12 cellular contexts compared by ENCODE assay signal in the genomic region with DNA sequence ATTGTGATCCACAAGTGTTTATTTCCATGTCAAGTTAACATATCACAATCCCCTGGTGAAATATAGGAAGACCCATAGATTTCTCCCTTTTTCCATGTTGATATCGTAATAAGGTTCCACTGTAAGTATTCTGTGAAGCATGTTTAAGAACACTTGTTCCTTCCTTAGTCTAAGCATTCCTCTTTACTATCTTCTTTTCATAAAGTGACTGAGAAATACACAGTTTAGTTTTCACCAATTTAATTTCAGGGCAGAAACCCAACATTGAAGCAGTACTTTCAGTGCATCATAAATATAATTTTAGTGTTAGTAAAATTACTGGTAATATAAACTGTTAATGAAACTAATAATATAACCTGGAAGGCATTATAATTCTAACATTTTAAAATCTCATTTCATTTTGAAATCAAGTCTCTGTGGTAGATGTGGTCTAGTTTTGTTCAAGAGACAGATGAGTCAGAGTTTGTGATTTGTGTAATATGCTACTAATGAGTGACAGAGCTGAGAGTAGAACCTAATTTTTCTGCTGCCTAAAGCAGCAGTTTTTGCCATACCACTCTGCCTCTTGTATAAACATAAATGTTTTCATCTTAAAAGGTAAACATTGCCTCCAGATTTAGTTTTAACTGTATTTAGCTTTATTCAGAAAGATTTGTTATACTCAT.
A peak's percentile ranks its signal among the peaks of the same experiment; 100 is the strongest.
DNase-seq lines count a peak whose midpoint lies in the region; ATAC-seq and TF ChIP-seq lines count a peak whose summit lies in the region.
"Had no signal": no experiment of that assay in that cellular context is flagged by ENCODE, and none has a peak within 500 bp of the region (broad histone marks: within the 10 kb centered on the region; RNA-seq: fewer than 3 reads in every experiment).

No MANE protein-coding gene starts in this region.

- H3K9me3 ChIP-seq in mammary epithelial cell (replicated peaks; ENCODE audit: insufficient read depth, low read length) = no peaks in the 10 kb centered on the region
- no peaks in the 10 kb centered on the region for H3K9me3 ChIP-seq in BE2C
- no peaks in the 10 kb centered on the region for H3K9me3 ChIP-seq in neural progenitor cell (ENCODE audit: low read depth)
- H3K9me3 ChIP-seq in testis = no peaks in the 10 kb centered on the region
- H3K9me3 ChIP-seq: BLaER1 treated with 17β-estradiol and CSF1 and Interleukin-3, amounts not matched to agents 10 nM and 100 nM had no signal

- H3K4me3 ChIP-seq in mammary epithelial cell (replicated peaks in 1 of 3; ENCODE audit: insufficient read depth in 1 of 3, low read depth in 2 of 3, low read length in 3 of 3) (no peak overlapping the region), BE2C (ENCODE audit: low read depth, low read length) (no peak overlapping the region), neural progenitor cell (no peak overlapping the region), testis (no peak overlapping the region)
- H3K4me3 ChIP-seq: BLaER1 treated with 17β-estradiol and CSF1 and Interleukin-3, amounts not matched to agents 10 nM and 100 nM; GM23338 had no signal

- TF ChIP-seq POLR2A in testis (IDR thresholded peaks at IDR 0.05) = no peak

- H3K27ac Mint-ChIP-seq in progenitor cell of endocrine pancreas (no peak overlapping the region), neural progenitor cell (no peak overlapping the region)
- H3K27ac Mint-ChIP-seq: GM23338 had no signal

- peaks cover 26% of the 10 kb centered on the region for H3K36me3 Mint-ChIP-seq in progenitor cell of endocrine pancreas (ENCODE audit: insufficient read depth)
- H3K36me3 Mint-ChIP-seq in neural progenitor cell = peaks cover 21% of the 10 kb centered on the region

- CTCF ChIA-PET in mammary epithelial cell (lab: Charles Lee; ENCODE audit: low non-redundant PET) = no interaction called here

- H4K20me1 ChIP-seq in mammary epithelial cell (ENCODE audit: insufficient read depth, low read length) (no peaks in the 10 kb centered on the region), neural progenitor cell (ENCODE audit: low read depth) (no peaks in the 10 kb centered on the region)
- H4K20me1 ChIP-seq: BLaER1 treated with 17β-estradiol and CSF1 and Interleukin-3, amounts not matched to agents 10 nM and 100 nM had no signal

- H2AFZ ChIP-seq in mammary epithelial cell (ENCODE audit: low read depth, low read length) (no peak overlapping the region), neural progenitor cell (replicated peaks) (no peak overlapping the region)
- H2AFZ ChIP-seq: GM23338 had no signal

- H3K79me2 ChIP-seq in mammary epithelial cell (ENCODE audit: insufficient read depth, low read length) (no peaks in the 10 kb centered on the region), neural progenitor cell (ENCODE audit: low read depth) (no peaks in the 10 kb centered on the region)

- H3F3A ChIP-seq in neural progenitor cell (ENCODE audit: low read depth) = no peaks in the 10 kb centered on the region

- peak; percentile 45 for DNase-seq in ACHN
- DNase-seq in mammary epithelial cell = peak; percentile 57
- no peak for DNase-seq in BE2C
- no peak for DNase-seq in progenitor cell of endocrine pancreas (ENCODE audit: low spot score, unreplicated experiment)
- DNase-seq in neural progenitor cell (ENCODE audit: low spot score) = no peak
- DNase-seq in testis = no peak
- DNase-seq: midbrain, NCI-H2081 treated with DMSO at 0.1 percent for 48 hours had no signal

- H3K4me1 ChIP-seq in mammary epithelial cell (ENCODE audit: insufficient read depth, low read length) (peaks cover 5% of the 10 kb centered on the region), BE2C (no peaks in the 10 kb centered on the region), neural progenitor cell (no peaks in the 10 kb centered on the region), testis (no peaks in the 10 kb centered on the region)

- peaks cover 19% of the 10 kb centered on the region for H3K36me3 ChIP-seq in mammary epithelial cell (ENCODE audit: insufficient read depth, low read length)
- peaks cover 51% of the 10 kb centered on the region for H3K36me3 ChIP-seq in BE2C
- peaks cover 12% of the 10 kb centered on the region for H3K36me3 ChIP-seq in neural progenitor cell
- no peaks in the 10 kb centered on the region for H3K36me3 ChIP-seq in testis (ENCODE audit: low read depth, missing control alignments)

- H3K9ac ChIP-seq in mammary epithelial cell (ENCODE audit: insufficient read depth, low read length) = no peak overlapping the region
- H3K9ac ChIP-seq in neural progenitor cell = no peak overlapping the region
- H3K9ac ChIP-seq: BLaER1 treated with 17β-estradiol and CSF1 and Interleukin-3, amounts not matched to agents 10 nM and 100 nM had no signal

- ATAC-seq in GM19023 (IDR thresholded peaks at IDR 0.05; ENCODE audit: unreplicated experiment) (peak; percentile 69), HG03103 (IDR thresholded peaks at IDR 0.05; ENCODE audit: low read depth, unreplicated experiment) (peak; percentile 78)
- ATAC-seq: GM23338 had no signal

- WGBS in mammary epithelial cell (ENCODE audit: low coverage, missing lambda C conversion rate) = 94% methylated on average over 1 of the region's 1 CpG
- 95 to 97% methylated on average over 1 of the region's 1 CpG for WGBS in testis, 2 donors

- intact Hi-C loops in mammary epithelial cell (cut with micrococcal nuclease) = loop anchor here (10.0 kb wide), 1 partner anchor 343 kb away; no protein-coding TSS in a partner anchor
- intact Hi-C loops in testis (cut with DNase I; ENCODE audit: low total_unique reads) = no loop called here

- no peaks in the 10 kb centered on the region for H3K27me3 ChIP-seq in mammary epithelial cell (ENCODE audit: insufficient read depth, low read length)
- H3K27me3 ChIP-seq in BE2C = no peaks in the 10 kb centered on the region
- no peaks in the 10 kb centered on the region for H3K27me3 ChIP-seq in neural progenitor cell
- H3K27me3 ChIP-seq in testis = no peaks in the 10 kb centered on the region
- H3K27me3 ChIP-seq: BLaER1 treated with 17β-estradiol and CSF1 and Interleukin-3, amounts not matched to agents 10 nM and 100 nM had no signal

- H3K4me3 Mint-ChIP-seq in progenitor cell of endocrine pancreas (ENCODE audit: low read depth) (no peak overlapping the region), neural progenitor cell (no peak overlapping the region)
- H3K4me3 Mint-ChIP-seq: GM23338 had no signal

- H3K9me3 Mint-ChIP-seq in progenitor cell of endocrine pancreas (ENCODE audit: low read depth) = no peaks in the 10 kb centered on the region
- H3K9me3 Mint-ChIP-seq in neural progenitor cell = no peaks in the 10 kb centered on the region
- H3K9me3 Mint-ChIP-seq: GM23338 had no signal

- TF ChIP-seq CTCF in mammary epithelial cell (conservative IDR thresholded peaks at IDR 0.05 in 1 of 2, IDR thresholded peaks at IDR 0.05 in 1 of 2; ENCODE audit: extremely low read depth in 1 of 2, insufficient read depth in 1 of 2, low read depth in 1 of 2, low read length in 2 of 2) (no peak), BE2C (IDR thresholded peaks at IDR 0.05; ENCODE audit: low read depth, low read length) (no peak), progenitor cell of endocrine pancreas (IDR thresholded peaks at IDR 0.05; ENCODE audit: unreplicated experiment) (no peak), neural progenitor cell (IDR thresholded peaks at IDR 0.05) (no peak), testis (IDR thresholded peaks at IDR 0.05) (no peak)

- H3K4me1 Mint-ChIP-seq in progenitor cell of endocrine pancreas (ENCODE audit: low read depth) = peaks cover 6% of the 10 kb centered on the region
- no peaks in the 10 kb centered on the region for H3K4me1 Mint-ChIP-seq in neural progenitor cell
- H3K4me1 Mint-ChIP-seq: GM23338 had no signal

- dilution Hi-C loops in mammary epithelial cell (cut with HindIII; ENCODE audit: low sequenced_read_pairs) = no loop called here

- H3K27me3 Mint-ChIP-seq in progenitor cell of endocrine pancreas = no peaks in the 10 kb centered on the region
- H3K27me3 Mint-ChIP-seq in neural progenitor cell (ENCODE audit: insufficient read depth, low read depth) = no peaks in the 10 kb centered on the region

- H3K4me2 ChIP-seq in mammary epithelial cell (ENCODE audit: insufficient read depth, low read depth, low read length) (no peak overlapping the region), neural progenitor cell (no peak overlapping the region)
- H3K4me2 ChIP-seq: BLaER1 treated with 17β-estradiol and CSF1 and Interleukin-3, amounts not matched to agents 10 nM and 100 nM; GM23338 had no signal

- no TSS peak for BruUV-seq in mammary epithelial cell (replicated peaks; lab: Mats Ljungman, UMichigan)

- in situ Hi-C loops in ACHN (cut with HindIII; ENCODE audit: low pct_ligation_motif_present, low pct_unique_long_range_greater_than_20kb, low sequenced_read_pairs) (no loop called here), mammary epithelial cell (cut with MboI; ENCODE audit: low sequenced_read_pairs in 2 of 2) (no loop called here)

- H3K27ac ChIP-seq in mammary epithelial cell (ENCODE audit: insufficient read depth, low read depth, low read length) (no peak overlapping the region), neural progenitor cell (no peak overlapping the region), testis (no peak overlapping the region)

Comparison
In these comparisons a context has a peak if more than half of its experiments do, and no peak if none do; other contexts are left out.
1. DNase-seq: peak in ACHN (single experiment) and mammary epithelial cell (single experiment); none in BE2C (single experiment), progenitor cell of endocrine pancreas (single experiment), neural progenitor cell (single experiment) and testis (single experiment).